ENCODE assay signal across 30 cellular contexts in genomic region chr14:87940894-87941293, GRCh38. TPM values are rescaled to one million over a fixed set of nuclear protein-coding genes. Genes with fewer than 3 reads are reported as not detected.
DNase-seq lines count a peak whose midpoint lies in the region; ATAC-seq, FAIRE-seq and TF ChIP-seq lines count a peak whose summit lies in the region.
"Had no signal": no experiment of that assay in that cellular context is flagged by ENCODE, and none has a peak within 500 bp of the region (broad histone marks: within the 10 kb centered on the region; RNA-seq: fewer than 3 reads in every experiment).

No MANE protein-coding gene starts in this region.

- peaks cover 6% of the 10 kb centered on the region for H3K4me1 Mint-ChIP-seq in central memory CD8-positive, alpha-beta T cell

- intact Hi-C loops in kidney (cut with DNase I) (no loop called here), sciatic nerve (cut with DNase I) (no loop called here)

- ATAC-seq in GM19351 (IDR thresholded peaks at IDR 0.05; ENCODE audit: unreplicated experiment) = peak; percentile 51
- peak; percentile 34 for ATAC-seq in HG02852 (IDR thresholded peaks at IDR 0.05; ENCODE audit: unreplicated experiment)
- peak; percentile 55 for ATAC-seq in HG03432 (IDR thresholded peaks at IDR 0.05; ENCODE audit: unreplicated experiment)
- no peak for ATAC-seq in central memory CD8-positive, alpha-beta T cell (replicated peaks; ENCODE audit: extremely low read depth, poor library complexity, severe bottlenecking)
- ATAC-seq in sciatic nerve = no peak
- ATAC-seq: activated T-cell treated with anti-CD3 and anti-CD28 coated beads, Interleukin-2, amount 50 U/mL, for 4 hours; left cardiac atrium; pancreas; Right ventricle myocardium inferior had no signal

- no peak overlapping the region for H3K9ac ChIP-seq in kidney (ENCODE audit: low read length in 2 of 2)

- H3K27me3 Mint-ChIP-seq in central memory CD8-positive, alpha-beta T cell = no peaks in the 10 kb centered on the region
- H3K27me3 Mint-ChIP-seq: activated CD4-positive, alpha-beta T cell treated with anti-CD3 and anti-CD28 coated beads, Interleukin-2, amount 10 ng/mL, durations not matched to agents 24 days and 14 days had no signal

- H3K4me3 ChIP-seq in kidney (ENCODE audit: low read length in 2 of 2) = no peak overlapping the region
- H3K4me3 ChIP-seq: esophagus squamous epithelium, HAP-1, pancreas, PC-9 had no signal

- H3K36me3 Mint-ChIP-seq in central memory CD8-positive, alpha-beta T cell (ENCODE audit: insufficient read depth) = peaks cover 23% of the 10 kb centered on the region

- H3K36me3 ChIP-seq in kidney (ENCODE audit: control insufficient read depth in 1 of 2, insufficient read depth in 2 of 2, low read length in 2 of 2) = peaks cover 5 to 9% of the 10 kb centered on the region in 2 donors
- H3K36me3 ChIP-seq: HAP-1, pancreas had no signal

- H3K9me3 Mint-ChIP-seq in central memory CD8-positive, alpha-beta T cell = no peaks in the 10 kb centered on the region
- H3K9me3 Mint-ChIP-seq: activated CD4-positive, alpha-beta T cell treated with anti-CD3 and anti-CD28 coated beads, Interleukin-2, amount 10 ng/mL, durations not matched to agents 24 days and 14 days; activated T-cell treated with anti-CD3 and anti-CD28 coated beads, Interleukin-2, amount 50 U/mL, for 4 hours had no signal

- no peak overlapping the region for H3K27ac ChIP-seq in kidney (ENCODE audit: low read depth in 2 of 2, low read length in 2 of 2)
- H3K27ac ChIP-seq: esophagus squamous epithelium, pancreas, PC-9, VCaP had no signal

- no peaks in the 10 kb centered on the region for H3K9me3 ChIP-seq in kidney (ENCODE audit: control insufficient read depth in 1 of 2, low read length in 2 of 2)
- H3K9me3 ChIP-seq: esophagus squamous epithelium, HAP-1, pancreas had no signal

- H3K4me3 Mint-ChIP-seq in central memory CD8-positive, alpha-beta T cell = no peak overlapping the region
- H3K4me3 Mint-ChIP-seq: activated CD4-positive, alpha-beta T cell treated with anti-CD3 and anti-CD28 coated beads, Interleukin-2, amount 10 ng/mL, durations not matched to agents 24 days and 14 days; activated T-cell treated with anti-CD3 and anti-CD28 coated beads, Interleukin-2, amount 50 U/mL, for 4 hours had no signal

- H3K27ac Mint-ChIP-seq in central memory CD8-positive, alpha-beta T cell (ENCODE audit: low read depth) = peak overlapping the region; percentile 58
- H3K27ac Mint-ChIP-seq: activated CD4-positive, alpha-beta T cell treated with anti-CD3 and anti-CD28 coated beads, Interleukin-2, amount 10 ng/mL, durations not matched to agents 24 days and 14 days had no signal

- H3K4me1 ChIP-seq in kidney (ENCODE audit: control insufficient read depth in 1 of 2, insufficient read depth in 1 of 2, low read depth in 1 of 2, low read length in 2 of 2) = no peaks in the 10 kb centered on the region
- H3K4me1 ChIP-seq: esophagus squamous epithelium, HAP-1, pancreas had no signal

- no peak for DNase-seq in central memory CD8-positive, alpha-beta T cell (ENCODE audit: low spot score in 2 of 2)
- DNase-seq in kidney (no peak), sciatic nerve (ENCODE audit: low spot score) (no peak), SK-N-DZ (ENCODE audit: low spot score) (no peak)
- DNase-seq in stimulated activated CD4-positive, alpha-beta T cell treated with anti-CD3 and anti-CD28 coated beads, Interleukin-4, amount 100 ng/mL, for 4 hours = no peak
- DNase-seq: activated CD4-positive, alpha-beta T cell treated with anti-CD3 and anti-CD28 coated beads, Interleukin-2, amount 10 ng/mL, durations not matched to agents 24 days and 14 days; activated naive CD4-positive, alpha-beta T cell; activated T-cell treated with anti-CD3 and anti-CD28 coated beads, Interleukin-2, amount 50 U/mL, for 4 hours; dermis blood vessel endothelial cell; DMS53; esophagus squamous epithelium; left cardiac atrium; mammary epithelial cell; MV-4-11; NCI-H146; NCI-H446 treated with DMSO at 0.1 percent for 48 hours; NK-92 treated with Interleukin-12 subunit alpha and Interleukin-12 subunit beta, amount 100 ng/mL, for 24 hours; pancreas; PC-9; stimulated activated CD4-positive, alpha-beta T cell treated with anti-CD3 and anti-CD28 coated beads, Interleukin-2, amount 100 ng/mL, for 24 hours; trophoblast cell had no signal

- FAIRE-seq in kidney (lab: Jason Lieb, UNC) = no peak
- FAIRE-seq: endometrium, frontal cortex, G401.6, pancreas had no signal

- TF ChIP-seq CTCF in kidney (IDR thresholded peaks at IDR 0.05; ENCODE audit: borderline replicate concordance, extremely low read depth, insufficient read depth) = no peak

RNA-seq across cellular contexts. Expression of gene GALC, which starts 52.1 kb away (rescaled TPM):
- total RNA-seq in kidney (29.4 TPM), sciatic nerve (47.8 TPM)
- 13.6 TPM for polyA plus RNA-seq in kidney (ENCODE audit: insufficient read depth, low read depth, low replicate concordance)
- 4.4 and 6.1 TPM in 2 replicates for polyA plus RNA-seq in SK-N-DZ (2014; cell fraction: cytosol; rRNA removed)
- 3.2 and 8.3 TPM in 2 replicates for polyA plus RNA-seq in SK-N-DZ (2014; cell fraction: nucleus; rRNA removed)

Comparison
In these comparisons a context has a peak if more than half of its experiments do, and no peak if none do; other contexts are left out.
1. ATAC-seq: peak in GM19351 (single experiment), HG02852 (single experiment) and HG03432 (single experiment); none in central memory CD8-positive, alpha-beta T cell (single experiment) and sciatic nerve (single experiment).